ENCODE assay signal across 1 cellular context in the genomic region with DNA sequence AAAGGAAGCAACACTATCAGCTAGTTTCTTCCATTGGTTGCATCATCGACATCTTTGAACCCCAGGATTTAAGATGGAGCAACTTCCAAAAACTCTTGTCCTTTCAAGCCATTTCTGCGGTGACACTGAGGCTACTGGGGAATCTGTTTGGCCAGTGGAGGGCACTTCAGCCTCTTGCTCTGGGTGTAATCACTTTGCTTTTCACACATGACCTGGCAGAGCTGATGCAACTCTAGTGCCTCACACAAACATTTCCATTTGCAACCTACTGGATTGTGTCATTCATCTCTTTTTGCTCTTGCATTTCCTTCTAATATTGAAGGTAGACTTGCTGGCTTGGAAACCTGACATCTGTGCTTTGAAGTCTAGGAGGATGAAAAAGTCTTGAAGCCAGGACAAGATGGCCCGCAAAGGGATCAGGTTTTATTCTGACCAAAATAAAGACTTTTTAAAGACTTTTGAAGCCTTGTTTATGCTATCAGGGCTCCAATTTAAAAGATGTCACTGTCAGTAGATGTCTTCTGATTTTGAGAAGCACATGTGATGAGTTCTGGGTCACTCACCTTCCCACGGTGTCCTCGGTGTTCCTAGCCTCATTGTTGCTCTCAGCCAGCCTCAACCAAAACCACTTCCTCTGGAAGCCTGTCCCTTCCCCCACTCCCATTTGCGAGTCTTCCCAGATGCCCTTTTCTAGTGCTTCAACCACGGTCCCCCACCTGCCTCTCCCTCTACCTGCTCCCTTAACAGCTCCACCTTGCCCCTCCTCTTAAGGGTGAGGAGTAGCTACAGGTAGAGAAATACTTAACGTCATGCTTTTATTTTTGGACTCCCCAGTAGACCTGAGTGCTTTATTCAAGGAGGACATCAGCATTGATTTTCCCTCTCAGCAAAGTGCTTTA.
TF ChIP-seq lines count a peak whose summit lies in the region.

No MANE protein-coding gene starts in this region.

TF ChIP-seq in GM23338, 12 proteins besides CTCF, POLR2A, EP300 and RAD21 (continued from another document):
- no peak for TF ChIP-seq ZNF462 (CRISPR knock-in tag; IDR thresholded peaks at IDR 0.05)
- TF ChIP-seq, protein P1, sequence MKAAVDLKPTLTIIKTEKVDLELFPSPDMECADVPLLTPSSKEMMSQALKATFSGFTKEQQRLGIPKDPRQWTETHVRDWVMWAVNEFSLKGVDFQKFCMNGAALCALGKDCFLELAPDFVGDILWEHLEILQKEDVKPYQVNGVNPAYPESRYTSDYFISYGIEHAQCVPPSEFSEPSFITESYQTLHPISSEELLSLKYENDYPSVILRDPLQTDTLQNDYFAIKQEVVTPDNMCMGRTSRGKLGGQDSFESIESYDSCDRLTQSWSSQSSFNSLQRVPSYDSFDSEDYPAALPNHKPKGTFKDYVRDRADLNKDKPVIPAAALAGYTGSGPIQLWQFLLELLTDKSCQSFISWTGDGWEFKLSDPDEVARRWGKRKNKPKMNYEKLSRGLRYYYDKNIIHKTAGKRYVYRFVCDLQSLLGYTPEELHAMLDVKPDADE (IDR thresholded peaks at IDR 0.05), result no peak
- TF ChIP-seq POLR2AphosphoS5 (IDR thresholded peaks at IDR 0.05; ENCODE audit: low read depth), result no peak
- TF ChIP-seq EZH2phosphoT487 (IDR thresholded peaks at IDR 0.05; ENCODE audit: unreplicated experiment), result no peak
